Comparison of ENCODE assay signal across 23 cellular contexts in genomic region chr18:2417861-2418610, GRCh38.
DNase-seq lines count a peak whose midpoint lies in the region; ATAC-seq and TF ChIP-seq lines count a peak whose summit lies in the region.
"Had no signal": no experiment of that assay in that cellular context is flagged by ENCODE, and none has a peak within 500 bp of the region (broad histone marks: within the 10 kb centered on the region; RNA-seq: fewer than 3 reads in every experiment).

No MANE protein-coding gene starts in this region.

- in situ Hi-C loops in GM23248 (cut with MboI), result loop anchor here (25.0 kb wide), 1 partner anchor 94 kb away; no protein-coding TSS in a partner anchor

- no peaks in the 10 kb centered on the region for H3K27me3 Mint-ChIP-seq in type B pancreatic cell

- H3F3A ChIP-seq in GM23248 (ENCODE audit: insufficient read depth) (peaks cover 10% of the 10 kb centered on the region), PC-3 (ENCODE audit: low read length, unreplicated experiment) (no peaks in the 10 kb centered on the region)

- H3K4me2 ChIP-seq in GM23248 (ENCODE audit: unreplicated experiment) (peak overlapping the region; percentile 67), PC-3 (ENCODE audit: low read length) (peak overlapping the region; percentile 61)

- no peak overlapping the region for H3K27ac ChIP-seq in GM23248
- H3K27ac ChIP-seq in PC-3 (ENCODE audit: low read length), result peak overlapping the region; percentile 59
- H3K27ac ChIP-seq: parathyroid adenoma, VCaP had no signal

- no peaks in the 10 kb centered on the region for H3K9me3 ChIP-seq in GM23248 (ENCODE audit: low read depth)
- no peaks in the 10 kb centered on the region for H3K9me3 ChIP-seq in PC-3 (ENCODE audit: low read length)

- H3K36me3 Mint-ChIP-seq in type B pancreatic cell, result no peaks in the 10 kb centered on the region
- H3K36me3 Mint-ChIP-seq: naive thymus-derived CD8-positive, alpha-beta T cell; stimulated activated effector memory CD8-positive, alpha-beta T cell treated with anti-CD3 and anti-CD28 coated beads, Interleukin-12 subunit alpha, Interleukin-12 subunit beta, amount 100 ng/mL, for 72 hours had no signal

- POLR2A ChIA-PET in PC-3 (lab: Charles Lee; ENCODE audit: unreplicated experiment), result no interaction called here

- ATAC-seq in PC-3 (peak; percentile 90), GM21447 (IDR thresholded peaks at IDR 0.05; ENCODE audit: unreplicated experiment) (no peak)
- ATAC-seq: HCT116; left colon; naive thymus-derived CD8-positive, alpha-beta T cell; sciatic nerve; stimulated activated effector memory CD8-positive, alpha-beta T cell treated with anti-CD3 and anti-CD28 coated beads, Interleukin-12 subunit alpha, Interleukin-12 subunit beta, amount 100 ng/mL, for 72 hours had no signal

- DNase-seq in GM23248 (peak; percentile 62), PC-3 (peak; percentile 70), epithelial cell of esophagus (ENCODE audit: low read depth) (peak; percentile 55), skeletal muscle cell (ENCODE audit: low read depth) (peak; percentile 55), type B pancreatic cell (ENCODE audit: extremely low spot score, unreplicated experiment) (no peak), NCI-H1417 (lab: John Stamatoyannopoulos, UW) (no peak)
- DNase-seq: activated CD8-positive, alpha-beta memory T cell treated with anti-CD3 and anti-CD28 coated beads, Interleukin-2, amount 50 U/mL, for 48 hours; activated effector memory CD4-positive, alpha-beta T cell treated with Interleukin-2 at 50 U/mL for 16 hours; DMS79 treated with DMSO at 0.1 percent for 48 hours; erythroblast; left colon; naive thymus-derived CD8-positive, alpha-beta T cell; NCI-H1105 treated with DMSO at 0.1 percent for 48 hours; NCI-H2107; NCI-H526 treated with DMSO at 0.1 percent for 48 hours; T-helper 2 cell had no signal

- no peaks in the 10 kb centered on the region for H3K9me3 Mint-ChIP-seq in type B pancreatic cell
- H3K9me3 Mint-ChIP-seq: central memory CD8-positive, alpha-beta T cell; stimulated activated effector memory CD8-positive, alpha-beta T cell treated with anti-CD3 and anti-CD28 coated beads, Interleukin-12 subunit alpha, Interleukin-12 subunit beta, amount 100 ng/mL, for 72 hours had no signal

- intact Hi-C loops in PC-3 (cut with micrococcal nuclease), result no loop called here

- H3K4me3 ChIP-seq in GM23248, result no peak overlapping the region
- H3K4me3 ChIP-seq in PC-3 (ENCODE audit: low read length), result peak overlapping the region; percentile 24; the same call in 1 of the 2 replicates
- H3K4me3 ChIP-seq in epithelial cell of esophagus (ENCODE audit: low read length), result no peak overlapping the region
- H3K4me3 ChIP-seq in skeletal muscle cell (ENCODE audit: low read depth, low read length), result no peak overlapping the region

- H3K4me1 ChIP-seq in GM23248 (ENCODE audit: insufficient read depth) (peaks cover 8% of the 10 kb centered on the region), PC-3 (ENCODE audit: insufficient read depth, low read length) (peaks cover 19% of the 10 kb centered on the region)
- H3K4me1 ChIP-seq: parathyroid adenoma had no signal

- H4K20me1 ChIP-seq in GM23248 (ENCODE audit: insufficient read depth) (no peaks in the 10 kb centered on the region), PC-3 (ENCODE audit: low read length) (no peaks in the 10 kb centered on the region)

- no peak overlapping the region for H3K27ac Mint-ChIP-seq in type B pancreatic cell
- H3K27ac Mint-ChIP-seq: naive thymus-derived CD8-positive, alpha-beta T cell; stimulated activated effector memory CD8-positive, alpha-beta T cell treated with anti-CD3 and anti-CD28 coated beads, Interleukin-12 subunit alpha, Interleukin-12 subunit beta, amount 100 ng/mL, for 72 hours had no signal

- BruUV-seq in PC-3 (replicated peaks; lab: Mats Ljungman, UMichigan), result no TSS peak

- H3K27me3 ChIP-seq in GM23248 (replicated peaks; ENCODE audit: insufficient read depth) (no peaks in the 10 kb centered on the region), PC-3 (ENCODE audit: low read length) (no peaks in the 10 kb centered on the region)

- no peaks in the 10 kb centered on the region for H3K4me1 Mint-ChIP-seq in type B pancreatic cell (ENCODE audit: unreplicated experiment)
- H3K4me1 Mint-ChIP-seq: central memory CD8-positive, alpha-beta T cell; stimulated activated effector memory CD8-positive, alpha-beta T cell treated with anti-CD3 and anti-CD28 coated beads, Interleukin-12 subunit alpha, Interleukin-12 subunit beta, amount 100 ng/mL, for 72 hours had no signal

- H3K4me3 Mint-ChIP-seq in type B pancreatic cell, result no peak overlapping the region
- H3K4me3 Mint-ChIP-seq: central memory CD8-positive, alpha-beta T cell; naive thymus-derived CD8-positive, alpha-beta T cell; stimulated activated effector memory CD8-positive, alpha-beta T cell treated with anti-CD3 and anti-CD28 coated beads, Interleukin-12 subunit alpha, Interleukin-12 subunit beta, amount 100 ng/mL, for 72 hours had no signal

- H3K9me2 ChIP-seq in GM23248 (ENCODE audit: insufficient read depth) (no peaks in the 10 kb centered on the region), PC-3 (replicated peaks; ENCODE audit: low read length) (no peaks in the 10 kb centered on the region)

- no peak overlapping the region for H3K9ac ChIP-seq in GM23248
- H3K9ac ChIP-seq in PC-3 (ENCODE audit: low read length), result no peak overlapping the region; the same call in 1 of the 2 replicates
- H3K9ac ChIP-seq: parathyroid adenoma had no signal

- H3K79me2 ChIP-seq in GM23248 (ENCODE audit: insufficient read depth) (no peaks in the 10 kb centered on the region), PC-3 (ENCODE audit: low read length) (no peaks in the 10 kb centered on the region)
- H3K79me2 ChIP-seq: parathyroid adenoma had no signal

- no peaks in the 10 kb centered on the region for H3K36me3 ChIP-seq in GM23248 (ENCODE audit: low read depth)
- no peaks in the 10 kb centered on the region for H3K36me3 ChIP-seq in PC-3 (ENCODE audit: low read depth, low read length)

- 14 to 15% methylated on average over 5 of the region's 5 CpGs for WGBS in GM23248 (ENCODE audit: low coverage in 1 of 2, low lambda C conversion rate in 2 of 2, missing lambda C conversion rate in 2 of 2), 2 experiments

- CTCF ChIA-PET in PC-3 (lab: Charles Lee), result interaction anchor here (0.6 kb wide), 1 partner anchor 23 kb away, joined by 3 read pairs; no protein-coding TSS in a partner anchor

- TF ChIP-seq CTCF in PC-3 (conservative IDR thresholded peaks at IDR 0.05; ENCODE audit: low read depth, low read length) (no peak), epithelial cell of esophagus (IDR thresholded peaks at IDR 0.05; ENCODE audit: insufficient read depth, low read depth, low read length, missing control alignments) (no peak), type B pancreatic cell (conservative IDR thresholded peaks at IDR 0.05) (no peak)

- H2AFZ ChIP-seq in GM23248 (no peak overlapping the region), PC-3 (ENCODE audit: low read length) (peak overlapping the region; percentile 52)
- H2AFZ ChIP-seq: parathyroid adenoma had no signal

Comparison
In these comparisons a context has a peak if more than half of its experiments do, and no peak if none do; other contexts are left out.
1. DNase-seq: peak in GM23248 (single experiment), PC-3 (single experiment), epithelial cell of esophagus (single experiment) and skeletal muscle cell (single experiment); none in type B pancreatic cell (single experiment) and NCI-H1417 (0 of 3).